In genomic region chr2:177015526-177015925, GRCh38 we compare ENCODE assay signal across 19 cellular contexts.
A peak's percentile ranks its signal among the peaks of the same experiment; 100 is the strongest.
DNase-seq lines count a peak whose midpoint lies in the region; ATAC-seq, FAIRE-seq and TF ChIP-seq lines count a peak whose summit lies in the region.
"Had no signal": no experiment of that assay in that cellular context is flagged by ENCODE, and none has a peak within 500 bp of the region (broad histone marks: within the 10 kb centered on the region; RNA-seq: fewer than 3 reads in every experiment).

No MANE protein-coding gene starts in this region.

- intact Hi-C loops in pancreas (cut with DNase I), result no loop called here
- intact Hi-C loops in activated T-helper 2 cell treated with anti-CD3 and anti-CD28 coated beads, Interferon-gamma antibody, Interleukin-2, Interleukin-4, amounts not matched to agents 10 μg/mL and 5 μg/mL and 100 μg/mL, durations not matched to agents 14 hours and 24 hours and 36 hours (cut with micrococcal nuclease), result no loop called here

- no peak overlapping the region for H3K4me3 Mint-ChIP-seq in brain
- peak overlapping the region; percentile 60 for H3K4me3 Mint-ChIP-seq in glutamatergic neuron (ENCODE audit: unreplicated experiment)
- no peak overlapping the region for H3K4me3 Mint-ChIP-seq in activated T-helper 2 cell treated with anti-CD3 and anti-CD28 coated beads, Interferon-gamma antibody, Interleukin-2, Interleukin-4, amounts not matched to agents 10 μg/mL and 5 μg/mL and 100 μg/mL, durations not matched to agents 14 hours and 24 hours and 36 hours (ENCODE audit: low read depth)
- H3K4me3 Mint-ChIP-seq: B cell; CD4-positive, CD25-positive, alpha-beta regulatory T cell; CD8-positive, alpha-beta memory T cell had no signal

- no peaks in the 10 kb centered on the region for H3F3A ChIP-seq in SK-N-SH (replicated peaks; ENCODE audit: insufficient read depth)

- peak in 1 of 2 experiments; percentile 22; a peak in 1 of 4 replicates for TF ChIP-seq EP300 in SK-N-SH (IDR thresholded peaks at IDR 0.05; ENCODE audit: borderline replicate concordance in 1 of 2, low read depth in 1 of 2, low read length in 1 of 2)

- no peak for TF ChIP-seq RAD21 in SK-N-SH (IDR thresholded peaks at IDR 0.05; ENCODE audit: low read length)

- H3K9ac ChIP-seq in SK-N-SH, result no peak overlapping the region
- H3K9ac ChIP-seq: GM23248 had no signal

- peak overlapping the region in 3 of 5 experiments; percentile 14 to 86 (median 33) for H3K27ac Mint-ChIP-seq in brain
- peak overlapping the region; percentile 95 for H3K27ac Mint-ChIP-seq in glutamatergic neuron (ENCODE audit: unreplicated experiment)
- no peak overlapping the region for H3K27ac Mint-ChIP-seq in activated T-helper 2 cell treated with anti-CD3 and anti-CD28 coated beads, Interferon-gamma antibody, Interleukin-2, Interleukin-4, amounts not matched to agents 10 μg/mL and 5 μg/mL and 100 μg/mL, durations not matched to agents 14 hours and 24 hours and 36 hours
- H3K27ac Mint-ChIP-seq: B cell; CD4-positive, CD25-positive, alpha-beta regulatory T cell had no signal

- ATAC-seq in SK-N-SH treated with all-trans-retinoic acid at 6 μM for 48 hours, result no peak
- no peak for ATAC-seq in pancreas
- no peak for ATAC-seq in HG02938 (IDR thresholded peaks at IDR 0.05; ENCODE audit: unreplicated experiment)

- H3K36me3 ChIP-seq in SK-N-SH (replicated peaks in 1 of 2; ENCODE audit: control insufficient read depth in 1 of 2, insufficient read depth in 2 of 2, low read length in 1 of 2), result no peaks in the 10 kb centered on the region
- no peaks in the 10 kb centered on the region for H3K36me3 ChIP-seq in pancreas

- no peaks in the 10 kb centered on the region for H3K27me3 ChIP-seq in SK-N-SH (ENCODE audit: insufficient read depth)
- no peaks in the 10 kb centered on the region for H3K27me3 ChIP-seq in pancreas

- H3K9me3 ChIP-seq in SK-N-SH, result no peaks in the 10 kb centered on the region
- H3K9me3 ChIP-seq in pancreas, result no peaks in the 10 kb centered on the region

- H2AFZ ChIP-seq in SK-N-SH (ENCODE audit: low read depth), result no peak overlapping the region
- H2AFZ ChIP-seq: GM23248 had no signal

- H3K36me3 Mint-ChIP-seq in brain (no peaks in the 10 kb centered on the region), glutamatergic neuron (ENCODE audit: unreplicated experiment) (no peaks in the 10 kb centered on the region)
- H3K36me3 Mint-ChIP-seq in activated T-helper 2 cell treated with anti-CD3 and anti-CD28 coated beads, Interferon-gamma antibody, Interleukin-2, Interleukin-4, amounts not matched to agents 10 μg/mL and 5 μg/mL and 100 μg/mL, durations not matched to agents 14 hours and 24 hours and 36 hours (ENCODE audit: low read depth), result no peaks in the 10 kb centered on the region
- H3K36me3 Mint-ChIP-seq: CD4-positive, CD25-positive, alpha-beta regulatory T cell; CD8-positive, alpha-beta memory T cell had no signal

- H3K4me1 Mint-ChIP-seq in brain (peaks cover 30% of the 10 kb centered on the region), glutamatergic neuron (ENCODE audit: low read depth, unreplicated experiment) (peaks cover 17% of the 10 kb centered on the region)
- H3K4me1 Mint-ChIP-seq in activated T-helper 2 cell treated with anti-CD3 and anti-CD28 coated beads, Interferon-gamma antibody, Interleukin-2, Interleukin-4, amounts not matched to agents 10 μg/mL and 5 μg/mL and 100 μg/mL, durations not matched to agents 14 hours and 24 hours and 36 hours (ENCODE audit: low read depth), result no peaks in the 10 kb centered on the region
- H3K4me1 Mint-ChIP-seq: B cell; CD4-positive, CD25-positive, alpha-beta regulatory T cell had no signal

- DNase-seq in SK-N-SH (peak; percentile 32), glutamatergic neuron (peak; percentile 19), retina (peak; percentile 44), pancreas (no peak)
- DNase-seq in activated T-helper 2 cell treated with anti-CD3 and anti-CD28 coated beads, Interferon-gamma antibody, Interleukin-2, Interleukin-4, amounts not matched to agents 10 μg/mL and 5 μg/mL and 100 μg/mL, durations not matched to agents 14 hours and 24 hours and 36 hours (ENCODE audit: low spot score), result no peak
- DNase-seq: 8988T; CD4-positive, CD25-positive, alpha-beta regulatory T cell; CD8-positive, alpha-beta memory T cell; COR-L47; DMS 273 treated with DMSO at 0.1 percent for 48 hours; GDM1; GM23248; H7 had no signal

- CTCF ChIA-PET in SK-N-SH (lab: Yijun Ruan, JAX), result no interaction called here

- H3K27ac ChIP-seq in SK-N-SH (ENCODE audit: low read depth in 2 of 2, low read length in 1 of 2) (peak overlapping the region in 1 of 2 experiments; percentile 19; a peak in 1 of 4 replicates), pancreas (no peak overlapping the region)
- H3K27ac ChIP-seq: GM23248 had no signal

- POLR2A ChIA-PET in SK-N-SH (lab: Yijun Ruan, JAX), result no interaction called here

- H3K9me2 ChIP-seq in SK-N-SH, result no peaks in the 10 kb centered on the region

- H3K79me2 ChIP-seq in SK-N-SH (ENCODE audit: insufficient read depth), result no peaks in the 10 kb centered on the region

- 66% methylated on average over 4 of the region's 4 CpGs for WGBS in SK-N-SH (ENCODE audit: low lambda C conversion rate)
- 56 to 60% methylated on average over 4 of the region's 4 CpGs for WGBS in pancreas, 2 donors

- FAIRE-seq in pancreas (lab: Jason Lieb, UNC), result no peak
- FAIRE-seq: GM12892, GM18507 had no signal

- H3K4me2 ChIP-seq in SK-N-SH, result no peak overlapping the region

- no peaks in the 10 kb centered on the region for H4K20me1 ChIP-seq in SK-N-SH (ENCODE audit: insufficient read depth)

- peaks cover 7% of the 10 kb centered on the region for H3K27me3 Mint-ChIP-seq in brain
- H3K27me3 Mint-ChIP-seq in glutamatergic neuron (ENCODE audit: unreplicated experiment), result peaks cover 5% of the 10 kb centered on the region
- H3K27me3 Mint-ChIP-seq in activated T-helper 2 cell treated with anti-CD3 and anti-CD28 coated beads, Interferon-gamma antibody, Interleukin-2, Interleukin-4, amounts not matched to agents 10 μg/mL and 5 μg/mL and 100 μg/mL, durations not matched to agents 14 hours and 24 hours and 36 hours (ENCODE audit: low read depth), result peaks cover 24% of the 10 kb centered on the region

- H3K9me3 Mint-ChIP-seq in brain (no peaks in the 10 kb centered on the region), glutamatergic neuron (ENCODE audit: unreplicated experiment) (peaks cover 4% of the 10 kb centered on the region)
- no peaks in the 10 kb centered on the region for H3K9me3 Mint-ChIP-seq in activated T-helper 2 cell treated with anti-CD3 and anti-CD28 coated beads, Interferon-gamma antibody, Interleukin-2, Interleukin-4, amounts not matched to agents 10 μg/mL and 5 μg/mL and 100 μg/mL, durations not matched to agents 14 hours and 24 hours and 36 hours
- H3K9me3 Mint-ChIP-seq: CD4-positive, CD25-positive, alpha-beta regulatory T cell; CD8-positive, alpha-beta memory T cell had no signal

- no peak overlapping the region for H3K4me3 ChIP-seq in SK-N-SH (ENCODE audit: low read depth in 2 of 2, low read length in 1 of 2)
- H3K4me3 ChIP-seq in pancreas, result no peak overlapping the region
- H3K4me3 ChIP-seq: GM23248 had no signal

- H3K4me1 ChIP-seq in SK-N-SH (ENCODE audit: control insufficient read depth in 1 of 2, insufficient read depth in 2 of 2, low read depth in 1 of 2, low read length in 1 of 2) (peaks cover 0 to 8% of the 10 kb centered on the region in 2 experiments; a peak in 2 of 4 replicates), pancreas (no peaks in the 10 kb centered on the region)

- TF ChIP-seq CTCF in SK-N-SH (IDR thresholded peaks at IDR 0.05), result no peak
- no peak for TF ChIP-seq CTCF in brain (conservative IDR thresholded peaks at IDR 0.05)
- no peak for TF ChIP-seq CTCF in glutamatergic neuron (IDR thresholded peaks at IDR 0.05; ENCODE audit: partially characterized antibody, unreplicated experiment)
- no peak for TF ChIP-seq CTCF in pancreas (IDR thresholded peaks at IDR 0.05)

TF ChIP-seq in SK-N-SH treated with all-trans-retinoic acid at 6 μM for 48 hours, 23 proteins besides CTCF, POLR2A, EP300 and RAD21 (continues in another document):
- no peak for TF ChIP-seq ZNF70 (CRISPR knock-in tag; IDR thresholded peaks at IDR 0.05)
- no peak for TF ChIP-seq ZFP3 (CRISPR knock-in tag; IDR thresholded peaks at IDR 0.05)
- TF ChIP-seq ESRRG (CRISPR knock-in tag; IDR thresholded peaks at IDR 0.05), result no peak
- TF ChIP-seq TSHZ2 (CRISPR knock-in tag; IDR thresholded peaks at IDR 0.05), result no peak
- TF ChIP-seq POU6F1 (CRISPR knock-in tag; IDR thresholded peaks at IDR 0.05; ENCODE audit: borderline replicate concordance, low read depth), result no peak
- TF ChIP-seq ZNF8 (CRISPR knock-in tag; IDR thresholded peaks at IDR 0.05), result no peak

Comparison
In these comparisons a context has a peak if more than half of its experiments do, and no peak if none do; other contexts are left out.
1. DNase-seq: peak in SK-N-SH (single experiment), glutamatergic neuron (single experiment) and retina (single experiment); none in pancreas (0 of 6) and activated T-helper 2 cell treated with anti-CD3 and anti-CD28 coated beads, Interferon-gamma antibody, Interleukin-2, Interleukin-4, amounts not matched to agents 10 μg/mL and 5 μg/mL and 100 μg/mL, durations not matched to agents 14 hours and 24 hours and 36 hours (single experiment).